Comparison of ENCODE assay signal across 31 cellular contexts in the genomic region with DNA sequence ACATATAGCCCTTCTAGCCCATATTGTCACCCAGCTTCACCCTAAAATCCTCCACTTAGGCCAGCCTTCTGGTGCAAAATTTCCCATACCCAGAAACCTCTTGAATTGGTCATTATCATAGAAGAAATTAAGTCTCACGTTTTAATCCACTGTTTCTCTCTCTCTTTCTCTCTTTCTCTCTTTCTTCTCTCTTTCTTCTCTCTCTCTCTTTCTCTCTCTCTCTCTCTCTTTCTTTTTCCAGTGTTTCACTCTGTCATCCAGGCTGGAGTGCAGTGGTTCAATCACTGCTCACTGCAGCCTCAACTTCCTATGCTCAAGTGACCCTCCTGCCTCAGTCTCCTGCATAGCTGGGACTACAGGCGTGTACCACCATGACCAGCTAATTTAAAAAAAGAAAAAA.
DNase-seq lines count a peak whose midpoint lies in the region; ATAC-seq and TF ChIP-seq lines count a peak whose summit lies in the region.
"Had no signal": no experiment of that assay in that cellular context is flagged by ENCODE, and none has a peak within 500 bp of the region (broad histone marks: within the 10 kb centered on the region; RNA-seq: fewer than 3 reads in every experiment).

No MANE protein-coding gene starts in this region.

- H3K9me3 ChIP-seq in HEK293 (ENCODE audit: control insufficient read depth, insufficient read depth, low read depth, low read length) (no peaks in the 10 kb centered on the region), body of pancreas (no peaks in the 10 kb centered on the region)
- H3K9me3 ChIP-seq: A549, BE2C, Caco-2 had no signal

- peaks cover 4% of the 10 kb centered on the region for H3K27me3 Mint-ChIP-seq in nephron (ENCODE audit: low read depth)
- H3K27me3 Mint-ChIP-seq: B cell; CD4-positive, CD25-positive, alpha-beta regulatory T cell had no signal

- H3K27ac ChIP-seq in HEK293 (ENCODE audit: extremely low read depth, low read depth, low read length) (no peak overlapping the region), body of pancreas (no peak overlapping the region)
- H3K27ac ChIP-seq: 22Rv1; A549; BLaER1; BLaER1 treated with 17β-estradiol and CSF1 and Interleukin-3, amounts not matched to agents 10 nM and 100 nM; C4-2B had no signal

- POLR2A ChIA-PET in HEK293 (lab: Yijun Ruan, JAX): no interaction called here

- H3K4me3 Mint-ChIP-seq in nephron: no peak overlapping the region
- H3K4me3 Mint-ChIP-seq: B cell; CD14-positive monocyte; CD4-positive, alpha-beta memory T cell; CD4-positive, alpha-beta T cell; CD8-positive, alpha-beta memory T cell; CD8-positive, alpha-beta T cell had no signal

- no peak for TF ChIP-seq POLR2A in body of pancreas (IDR thresholded peaks at IDR 0.05)

- no peaks in the 10 kb centered on the region for H3K36me3 Mint-ChIP-seq in nephron (ENCODE audit: low read depth)
- H3K36me3 Mint-ChIP-seq: CD14-positive monocyte; CD4-positive, alpha-beta memory T cell; CD4-positive, CD25-positive, alpha-beta regulatory T cell; CD8-positive, alpha-beta memory T cell; CD8-positive, alpha-beta T cell had no signal

- WGBS in body of pancreas, 2 donors: 76 to 91% methylated on average over 2 of the region's 2 CpGs

- CTCF ChIA-PET in HEK293 (lab: Yijun Ruan, JAX): no interaction called here

- TF ChIP-seq CTCF in HEK293 (tag by site-specific recombination; IDR thresholded peaks at IDR 0.05): no peak
- TF ChIP-seq CTCF in nephron (IDR thresholded peaks at IDR 0.05; ENCODE audit: unreplicated experiment in 3 of 3): no peak
- no peak for TF ChIP-seq CTCF in body of pancreas (IDR thresholded peaks at IDR 0.05)

- peak overlapping the region in 2 of 3 experiments; percentile 17 to 46 for H3K27ac Mint-ChIP-seq in nephron
- H3K27ac Mint-ChIP-seq: B cell; CD4-positive, alpha-beta memory T cell; CD4-positive, alpha-beta T cell; CD4-positive, CD25-positive, alpha-beta regulatory T cell; CD8-positive, alpha-beta memory T cell; CD8-positive, alpha-beta T cell had no signal

- intact Hi-C loops in body of pancreas (cut with DNase I): no loop called here

- no peak for DNase-seq in body of pancreas
- DNase-seq in activated T-cell treated with anti-CD3 and anti-CD28 coated beads, Interleukin-2, amount 50 U/mL, for 48 hours: no peak
- DNase-seq: 8988T; ACHN; AML-193; BE2C; C1 segment of cervical spinal cord; Caco-2; Calu3; CD4-positive, alpha-beta memory T cell; CD4-positive, alpha-beta T cell; CD4-positive, CD25-positive, alpha-beta regulatory T cell; CD8-positive, alpha-beta memory T cell; CD8-positive, alpha-beta T cell; COR-L47; DMS 273 treated with DMSO at 0.1 percent for 48 hours; DMS153; DMS53; DMS79; DMS79 treated with DMSO at 0.1 percent for 48 hours; DND-41; EL had no signal

- no peaks in the 10 kb centered on the region for H3K4me1 Mint-ChIP-seq in nephron
- H3K4me1 Mint-ChIP-seq: B cell; CD14-positive monocyte; CD4-positive, alpha-beta memory T cell; CD4-positive, CD25-positive, alpha-beta regulatory T cell; CD8-positive, alpha-beta memory T cell had no signal

- ATAC-seq in body of pancreas: no peak
- ATAC-seq: A549; CD8-positive, alpha-beta T cell had no signal

- no peaks in the 10 kb centered on the region for H3K4me1 ChIP-seq in HEK293 (ENCODE audit: control insufficient read depth, insufficient read depth, low read length)
- no peaks in the 10 kb centered on the region for H3K4me1 ChIP-seq in body of pancreas
- H3K4me1 ChIP-seq: A549; BE2C; BLaER1; BLaER1 treated with 17β-estradiol and CSF1 and Interleukin-3, amounts not matched to agents 10 nM and 100 nM had no signal

- H3K27me3 ChIP-seq in body of pancreas: no peaks in the 10 kb centered on the region
- H3K27me3 ChIP-seq: BE2C; BLaER1; BLaER1 treated with 17β-estradiol and CSF1 and Interleukin-3, amounts not matched to agents 10 nM and 100 nM had no signal

- H3K4me3 ChIP-seq in HEK293 (ENCODE audit: low read depth, low read length) (no peak overlapping the region), body of pancreas (no peak overlapping the region)
- H3K4me3 ChIP-seq: A549; BLaER1; BLaER1 treated with 17β-estradiol and CSF1 and Interleukin-3, amounts not matched to agents 10 nM and 100 nM had no signal

- H3K36me3 ChIP-seq in HEK293 (ENCODE audit: control insufficient read depth in 2 of 2, insufficient read depth in 1 of 2, low read length in 2 of 2) (no peaks in the 10 kb centered on the region), body of pancreas (replicated peaks in 1 of 2; ENCODE audit: insufficient read depth in 1 of 2, low read depth in 2 of 2) (no peaks in the 10 kb centered on the region)
- H3K36me3 ChIP-seq: BE2C; BLaER1; BLaER1 treated with 17β-estradiol and CSF1 and Interleukin-3, amounts not matched to agents 10 nM and 100 nM had no signal

- peaks cover 12% of the 10 kb centered on the region for H3K9me3 Mint-ChIP-seq in nephron
- H3K9me3 Mint-ChIP-seq: CD4-positive, alpha-beta memory T cell; CD4-positive, alpha-beta T cell; CD8-positive, alpha-beta T cell had no signal

TF ChIP-seq in HEK293, 187 proteins besides CTCF, POLR2A, EP300 and RAD21:
- TF ChIP-seq ZNF596 (tag by site-specific recombination; IDR thresholded peaks at IDR 0.05) (peak; percentile 91), ZNF146 (tag by site-specific recombination; IDR thresholded peaks at IDR 0.05) (no peak)
